In genomic region chr5:72015103-72015548, GRCh38 we compare ENCODE assay signal across 10 cellular contexts.
DNase-seq lines count a peak whose midpoint lies in the region; ATAC-seq, FAIRE-seq and TF ChIP-seq lines count a peak whose summit lies in the region.
"Had no signal": no experiment of that assay in that cellular context is flagged by ENCODE, and none has a peak within 500 bp of the region (broad histone marks: within the 10 kb centered on the region; RNA-seq: fewer than 3 reads in every experiment).

No MANE protein-coding gene starts in this region.

- H3K36me3 ChIP-seq in OCI-LY1 (ENCODE audit: insufficient read depth, low read length) (no peaks in the 10 kb centered on the region), smooth muscle cell (ENCODE audit: low read depth) (no peaks in the 10 kb centered on the region)
- no peaks in the 10 kb centered on the region for H3K36me3 ChIP-seq in CD8-positive, alpha-beta memory T cell (ENCODE audit: insufficient read depth, low read length)
- H3K36me3 ChIP-seq: thoracic aorta had no signal

- H3K9ac ChIP-seq in OCI-LY1 (ENCODE audit: low read length) (no peak overlapping the region), smooth muscle cell (ENCODE audit: low read depth) (peak overlapping the region; percentile 59)

- peak overlapping the region; percentile 14 for H3K4me3 ChIP-seq in OCI-LY1 (ENCODE audit: low read depth, low read length, poor library complexity, severe bottlenecking)
- no peak overlapping the region for H3K4me3 ChIP-seq in smooth muscle cell
- no peak overlapping the region for H3K4me3 ChIP-seq in CD8-positive, alpha-beta memory T cell (ENCODE audit: low read length)
- H3K4me3 ChIP-seq: thoracic aorta had no signal

- H3K9me3 ChIP-seq in OCI-LY1 (ENCODE audit: low read length): no peaks in the 10 kb centered on the region
- H3K9me3 ChIP-seq in smooth muscle cell (replicated peaks; ENCODE audit: low read depth): no peaks in the 10 kb centered on the region
- H3K9me3 ChIP-seq in CD8-positive, alpha-beta memory T cell (ENCODE audit: low read length): no peaks in the 10 kb centered on the region
- H3K9me3 ChIP-seq: thoracic aorta had no signal

- no peaks in the 10 kb centered on the region for H3F3A ChIP-seq in OCI-LY1 (ENCODE audit: insufficient read depth, low read length)
- no peaks in the 10 kb centered on the region for H3F3A ChIP-seq in smooth muscle cell (ENCODE audit: low read depth)

- no peaks in the 10 kb centered on the region for H3K36me3 Mint-ChIP-seq in CD8-positive, alpha-beta memory T cell

- H3K4me3 Mint-ChIP-seq in CD8-positive, alpha-beta memory T cell: no peak overlapping the region

- no peak overlapping the region for H3K27ac ChIP-seq in OCI-LY1 (ENCODE audit: low read depth, low read length, poor library complexity, severe bottlenecking)
- H3K27ac ChIP-seq in smooth muscle cell (ENCODE audit: low read depth): peak overlapping the region; percentile 85
- no peak overlapping the region for H3K27ac ChIP-seq in CD8-positive, alpha-beta memory T cell (ENCODE audit: low read depth, low read length)
- H3K27ac ChIP-seq: thoracic aorta had no signal

- H3K79me2 ChIP-seq in OCI-LY1 (ENCODE audit: insufficient read depth, low read length): no peaks in the 10 kb centered on the region
- no peaks in the 10 kb centered on the region for H3K79me2 ChIP-seq in smooth muscle cell (ENCODE audit: low read depth)

- H3K4me1 Mint-ChIP-seq in CD8-positive, alpha-beta memory T cell: peaks cover 0 to 4% (median 4%) of the 10 kb centered on the region in 3 donors

- DNase-seq in NK-92 treated with Interleukin-12 subunit alpha and Interleukin-12 subunit beta, amount 100 ng/mL, for 24 hours (lab: John Stamatoyannopoulos, UW): peak; percentile 3
- DNase-seq in NK-92 (lab: John Stamatoyannopoulos, UW; ENCODE audit: unreplicated experiment) (no peak), fibroblast of gingiva (ENCODE audit: low read depth) (peak; percentile 30), smooth muscle cell (lab: John Stamatoyannopoulos, UW; ENCODE audit: unreplicated experiment) (peak; percentile 20), GM19239 (ENCODE audit: insufficient read length, low spot score) (no peak)
- DNase-seq in CD8-positive, alpha-beta memory T cell: no peak

- POLR2A ChIA-PET in CD8-positive, alpha-beta memory T cell (lab: Charles Lee): no interaction called here

- H2AFZ ChIP-seq in OCI-LY1 (ENCODE audit: low read length): no peak overlapping the region
- H2AFZ ChIP-seq in smooth muscle cell (ENCODE audit: low read depth): peak overlapping the region; percentile 35

- H3K27me3 ChIP-seq in OCI-LY1 (ENCODE audit: insufficient read depth, low read length) (0 out of 2 replicates have a peak, but pooled peaks cover 5% of the 10 kb centered on the region), smooth muscle cell (ENCODE audit: low read depth) (no peaks in the 10 kb centered on the region)
- no peaks in the 10 kb centered on the region for H3K27me3 ChIP-seq in CD8-positive, alpha-beta memory T cell (ENCODE audit: insufficient read depth, low read length, poor library complexity, severe bottlenecking)

- CTCF ChIA-PET in CD8-positive, alpha-beta memory T cell (lab: Charles Lee): no interaction called here

- TF ChIP-seq CTCF in OCI-LY1 (IDR thresholded peaks at IDR 0.05; ENCODE audit: low read length) (no peak), smooth muscle cell (IDR thresholded peaks at IDR 0.05; ENCODE audit: borderline replicate concordance, insufficient read depth, poor library complexity, severe bottlenecking) (no peak)

- no peaks in the 10 kb centered on the region for H3K9me2 ChIP-seq in OCI-LY1 (ENCODE audit: low read depth, low read length)

- H3K4me1 ChIP-seq in OCI-LY1 (ENCODE audit: insufficient read depth, low read length, severe bottlenecking) (peaks cover 6% of the 10 kb centered on the region), smooth muscle cell (ENCODE audit: low read depth) (peaks cover 12% of the 10 kb centered on the region)
- H3K4me1 ChIP-seq in CD8-positive, alpha-beta memory T cell (ENCODE audit: insufficient read depth, low read length): no peaks in the 10 kb centered on the region

- no peak for FAIRE-seq in GM19239 (lab: Jason Lieb, UNC)

- 34% methylated on average over 7 of the region's 7 CpGs for WGBS in smooth muscle cell (ENCODE audit: low lambda C conversion rate)

- H3K27ac Mint-ChIP-seq in CD8-positive, alpha-beta memory T cell: no peak overlapping the region

- H3K27me3 Mint-ChIP-seq in CD8-positive, alpha-beta memory T cell: peaks cover 5 to 48% of the 10 kb centered on the region in 2 donors

- H4K20me1 ChIP-seq in OCI-LY1 (ENCODE audit: insufficient read depth, low read length) (no peaks in the 10 kb centered on the region), smooth muscle cell (ENCODE audit: low read depth) (no peaks in the 10 kb centered on the region)

- no peak for ATAC-seq in GM18517 (IDR thresholded peaks at IDR 0.05; ENCODE audit: unreplicated experiment)
- ATAC-seq: Panc1 had no signal

- H3K4me2 ChIP-seq in OCI-LY1 (ENCODE audit: low read length) (peak overlapping the region; percentile 34; the same call in 1 of the 2 replicates), smooth muscle cell (peak overlapping the region; percentile 61)

- H3K9me3 Mint-ChIP-seq in CD8-positive, alpha-beta memory T cell: no peaks in the 10 kb centered on the region

Comparison
In these comparisons a context has a peak if more than half of its experiments do, and no peak if none do; other contexts are left out.
1. DNase-seq: peak in NK-92 treated with Interleukin-12 subunit alpha and Interleukin-12 subunit beta, amount 100 ng/mL, for 24 hours (single experiment), fibroblast of gingiva (single experiment) and smooth muscle cell (single experiment); none in NK-92 (single experiment), CD8-positive, alpha-beta memory T cell (0 of 5) and GM19239 (single experiment).